In the genomic region with DNA sequence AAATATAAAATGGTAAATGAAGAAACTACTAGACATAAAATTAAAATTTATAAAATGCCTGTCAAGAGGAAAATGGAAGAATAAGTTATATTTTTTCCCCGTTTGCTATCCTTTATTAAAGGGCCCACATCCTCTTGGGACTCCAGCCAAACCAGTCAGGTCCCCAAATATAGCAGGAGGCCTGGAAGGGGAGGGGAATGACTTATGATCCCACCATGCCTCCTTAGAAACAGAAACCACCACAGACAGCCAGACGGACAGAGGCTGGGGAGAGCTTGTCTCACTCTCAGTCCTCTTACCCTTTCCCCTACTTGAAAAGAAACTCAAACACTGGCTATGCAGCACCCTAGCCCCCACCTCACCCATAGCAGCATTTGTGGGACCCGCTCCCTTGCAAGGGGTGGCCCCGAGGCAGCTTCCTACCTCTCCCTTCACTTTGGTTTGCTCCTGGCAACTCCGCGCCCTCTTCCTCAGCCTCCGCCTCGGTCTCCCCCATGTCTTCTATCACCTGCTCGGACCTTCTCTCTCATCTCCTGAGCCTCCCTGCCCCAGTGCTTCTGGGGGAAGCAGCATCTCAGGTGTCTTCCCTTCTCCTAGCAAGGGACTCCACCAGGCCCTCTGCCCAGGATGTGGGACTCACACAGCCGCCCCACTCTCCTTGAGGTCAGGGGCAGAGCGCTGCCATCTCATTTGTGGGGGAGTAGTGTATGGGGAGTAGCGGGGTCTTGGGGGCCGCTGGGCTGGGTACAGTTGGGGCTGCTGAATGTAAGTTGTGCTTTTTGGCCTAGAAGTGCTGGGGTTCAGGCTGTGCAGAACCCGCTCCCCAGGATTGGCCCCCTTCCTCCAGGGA, we compare ENCODE assay signal across 16 cellular contexts. TPM values are rescaled to one million over a fixed set of nuclear protein-coding genes. Genes with fewer than 3 reads are reported as not detected.
DNase-seq lines count a peak whose midpoint lies in the region; ATAC-seq and TF ChIP-seq lines count a peak whose summit lies in the region.
"Had no signal": no experiment of that assay in that cellular context is flagged by ENCODE, and none has a peak within 500 bp of the region (broad histone marks: within the 10 kb centered on the region; RNA-seq: fewer than 3 reads in every experiment).

No MANE protein-coding gene starts in this region.

- no peak overlapping the region for H3K4me3 ChIP-seq in CD4-positive, alpha-beta memory T cell (ENCODE audit: low read length in 2 of 2)
- H3K4me3 ChIP-seq: A549 had no signal

- H3K4me1 ChIP-seq in CD4-positive, alpha-beta memory T cell (ENCODE audit: insufficient read depth, low read length), result no peaks in the 10 kb centered on the region

- POLR2A ChIA-PET in CD4-positive, alpha-beta memory T cell (lab: Charles Lee; ENCODE audit: partially characterized antibody), result no interaction called here

- TF ChIP-seq CTCF in natural killer cell (IDR thresholded peaks at IDR 0.05), result no peak
- no peak for TF ChIP-seq CTCF in chondrocyte (IDR thresholded peaks at IDR 0.05)
- TF ChIP-seq CTCF in nephron (IDR thresholded peaks at IDR 0.05; ENCODE audit: unreplicated experiment in 3 of 3), result no peak

- H3K9me3 Mint-ChIP-seq in natural killer cell treated with Interleukin-12 subunit alpha and Interleukin-12 subunit beta and Interleukin-15 and Interleukin-18, amount 100 ng/mL, for 72 hours, result no peaks in the 10 kb centered on the region
- no peaks in the 10 kb centered on the region for H3K9me3 Mint-ChIP-seq in natural killer cell
- no peaks in the 10 kb centered on the region for H3K9me3 Mint-ChIP-seq in chondrocyte (ENCODE audit: low read depth)
- H3K9me3 Mint-ChIP-seq in nephron, result no peaks in the 10 kb centered on the region
- H3K9me3 Mint-ChIP-seq in CD4-positive, alpha-beta memory T cell, result no peaks in the 10 kb centered on the region

- no peak overlapping the region for H3K27ac ChIP-seq in CD4-positive, alpha-beta memory T cell (ENCODE audit: low read depth, low read length)
- H3K27ac ChIP-seq: A549, C4-2B had no signal

- no peaks in the 10 kb centered on the region for H3K36me3 Mint-ChIP-seq in natural killer cell treated with Interleukin-12 subunit alpha and Interleukin-12 subunit beta and Interleukin-15 and Interleukin-18, amount 100 ng/mL, for 72 hours
- H3K36me3 Mint-ChIP-seq in natural killer cell (no peaks in the 10 kb centered on the region), chondrocyte (ENCODE audit: low read depth) (no peaks in the 10 kb centered on the region), nephron (ENCODE audit: low read depth) (no peaks in the 10 kb centered on the region)
- H3K36me3 Mint-ChIP-seq in CD4-positive, alpha-beta memory T cell, result no peaks in the 10 kb centered on the region

- no peaks in the 10 kb centered on the region for H3K4me1 Mint-ChIP-seq in natural killer cell treated with Interleukin-12 subunit alpha and Interleukin-12 subunit beta and Interleukin-15 and Interleukin-18, amount 100 ng/mL, for 72 hours (ENCODE audit: low read depth in 2 of 2)
- H3K4me1 Mint-ChIP-seq in natural killer cell (no peaks in the 10 kb centered on the region), chondrocyte (ENCODE audit: low read depth) (peaks cover 33% of the 10 kb centered on the region), nephron (peaks cover 15% of the 10 kb centered on the region)
- H3K4me1 Mint-ChIP-seq in CD4-positive, alpha-beta memory T cell, result no peaks in the 10 kb centered on the region

- intact Hi-C loops in natural killer cell (cut with micrococcal nuclease), result no loop called here
- intact Hi-C loops in CD4-positive, alpha-beta memory T cell (cut with micrococcal nuclease), result no loop called here

- H3K27me3 Mint-ChIP-seq in natural killer cell treated with Interleukin-12 subunit alpha and Interleukin-12 subunit beta and Interleukin-15 and Interleukin-18, amount 100 ng/mL, for 72 hours, result peaks cover 17 to 29% of the 10 kb centered on the region in 2 donors
- H3K27me3 Mint-ChIP-seq in natural killer cell (ENCODE audit: low read depth in 2 of 2) (peaks cover 8 to 11% of the 10 kb centered on the region in 2 donors), chondrocyte (ENCODE audit: low read depth) (no peaks in the 10 kb centered on the region), nephron (ENCODE audit: low read depth) (no peaks in the 10 kb centered on the region)
- peaks cover 4% of the 10 kb centered on the region in 2 donors for H3K27me3 Mint-ChIP-seq in CD4-positive, alpha-beta memory T cell

- H3K27me3 ChIP-seq in CD4-positive, alpha-beta memory T cell (ENCODE audit: insufficient read depth, low read length), result no peaks in the 10 kb centered on the region

- H3K27ac Mint-ChIP-seq in natural killer cell treated with Interleukin-12 subunit alpha and Interleukin-12 subunit beta and Interleukin-15 and Interleukin-18, amount 100 ng/mL, for 72 hours, result no peak overlapping the region
- H3K27ac Mint-ChIP-seq in natural killer cell (no peak overlapping the region), chondrocyte (ENCODE audit: unreplicated experiment) (peak overlapping the region; percentile 62), nephron (peak overlapping the region; percentile 14 to 83 (median 30))
- H3K27ac Mint-ChIP-seq in CD4-positive, alpha-beta memory T cell, result peak overlapping the region in 1 of 7 donors; percentile 61

- no peak overlapping the region for H3K4me3 Mint-ChIP-seq in natural killer cell treated with Interleukin-12 subunit alpha and Interleukin-12 subunit beta and Interleukin-15 and Interleukin-18, amount 100 ng/mL, for 72 hours
- H3K4me3 Mint-ChIP-seq in natural killer cell (no peak overlapping the region), chondrocyte (ENCODE audit: unreplicated experiment) (no peak overlapping the region), nephron (no peak overlapping the region)
- H3K4me3 Mint-ChIP-seq in CD4-positive, alpha-beta memory T cell, result no peak overlapping the region

- H3K9me3 ChIP-seq in CD4-positive, alpha-beta memory T cell (ENCODE audit: control insufficient read depth in 1 of 2, low read length in 2 of 2), result no peaks in the 10 kb centered on the region
- H3K9me3 ChIP-seq: A549 had no signal

- no peak for DNase-seq in natural killer cell treated with Interleukin-12 subunit alpha and Interleukin-12 subunit beta and Interleukin-15 and Interleukin-18, amount 100 ng/mL, for 72 hours (ENCODE audit: low spot score)
- DNase-seq in natural killer cell (no peak), chondrocyte (ENCODE audit: low spot score) (no peak), activated gamma-delta T cell (lab: John Stamatoyannopoulos, UW) (no peak), SIG-M5 (lab: John Stamatoyannopoulos, UW) (no peak)
- no peak for DNase-seq in CD4-positive, alpha-beta memory T cell
- DNase-seq: DMS79, NCI-H1105 treated with DMSO at 0.1 percent for 48 hours, NCI-H1694, NCI-H2081 treated with DMSO at 0.1 percent for 48 hours had no signal

- H3K36me3 ChIP-seq in CD4-positive, alpha-beta memory T cell (ENCODE audit: insufficient read depth, low read length), result no peaks in the 10 kb centered on the region

- CTCF ChIA-PET in CD4-positive, alpha-beta memory T cell (lab: Charles Lee; ENCODE audit: partially characterized antibody), result no interaction called here

- peak; percentile 21 to 46 for ATAC-seq in natural killer cell treated with Interleukin-12 subunit alpha and Interleukin-12 subunit beta and Interleukin-15 and Interleukin-18, amount 100 ng/mL, for 72 hours
- no peak for ATAC-seq in natural killer cell
- ATAC-seq: A549, Panc1 had no signal

RNA-seq across cellular contexts. Expression of a gene that starts 37.4 kb away (rescaled TPM):
- not detected for total RNA-seq in natural killer cell treated with Interleukin-12 subunit alpha and Interleukin-12 subunit beta and Interleukin-15 and Interleukin-18, amount 100 ng/mL, for 72 hours
- total RNA-seq in natural killer cell (not detected), chondrocyte (not detected in 3 replicates)
- total RNA-seq in CD4-positive, alpha-beta memory T cell, result not detected
- not detected for polyA plus RNA-seq in CD4-positive, alpha-beta memory T cell
- total RNA-seq: H4, NCI-H460 had no signal
- polyA plus RNA-seq: A549 had no signal

Comparison
In these comparisons a context has a peak if more than half of its experiments do, and no peak if none do; other contexts are left out.
1. ATAC-seq: peak in natural killer cell treated with Interleukin-12 subunit alpha and Interleukin-12 subunit beta and Interleukin-15 and Interleukin-18, amount 100 ng/mL, for 72 hours (2 of 2); none in natural killer cell (0 of 3).
2. H3K27ac Mint-ChIP-seq: peak in chondrocyte (single experiment) and nephron (3 of 3); none in natural killer cell treated with Interleukin-12 subunit alpha and Interleukin-12 subunit beta and Interleukin-15 and Interleukin-18, amount 100 ng/mL, for 72 hours (0 of 2) and natural killer cell (0 of 2).